Comparison of ENCODE assay signal across 1 cellular context in the genomic region with DNA sequence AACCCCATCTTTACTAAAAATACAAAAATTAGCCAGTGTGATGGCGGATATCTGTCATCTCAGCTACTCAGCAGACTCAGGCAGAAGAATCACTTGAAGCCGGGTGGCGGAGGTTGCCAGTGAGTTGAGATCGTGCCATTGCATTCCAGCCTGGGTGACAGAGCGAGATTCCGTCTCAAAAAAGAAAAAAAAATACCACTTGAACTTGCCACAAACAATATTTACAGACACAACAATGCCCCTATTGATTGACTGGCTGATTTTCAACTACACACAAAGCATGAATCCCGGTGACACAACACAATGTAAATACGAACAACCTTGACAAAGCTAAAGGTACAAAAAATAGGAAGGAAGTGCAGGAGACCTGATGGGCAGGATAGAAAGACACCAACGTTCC.
TF ChIP-seq lines count a peak whose summit lies in the region.

No MANE protein-coding gene starts in this region.

TF ChIP-seq in GM23338, 12 proteins besides CTCF, POLR2A, EP300 and RAD21:
- TF ChIP-seq ZNF114 (CRISPR knock-in tag; IDR thresholded peaks at IDR 0.05) (no peak), POLR2AphosphoS5 (IDR thresholded peaks at IDR 0.05; ENCODE audit: low read depth) (no peak), EZH2phosphoT487 (IDR thresholded peaks at IDR 0.05; ENCODE audit: unreplicated experiment) (no peak), JUNB (IDR thresholded peaks at IDR 0.05; ENCODE audit: unreplicated experiment) (no peak), EZH2 (IDR thresholded peaks at IDR 0.05; ENCODE audit: low read depth, unreplicated experiment) (no peak), STAT1 (IDR thresholded peaks at IDR 0.05; ENCODE audit: unreplicated experiment) (no peak), ZNF331 (CRISPR knock-in tag; IDR thresholded peaks at IDR 0.05; ENCODE audit: low read depth) (no peak), CREB1 (CRISPR knock-in tag; IDR thresholded peaks at IDR 0.05; ENCODE audit: low read depth) (no peak), NANOG (IDR thresholded peaks at IDR 0.05; ENCODE audit: borderline replicate concordance) (no peak)
- TF ChIP-seq, protein P1, sequence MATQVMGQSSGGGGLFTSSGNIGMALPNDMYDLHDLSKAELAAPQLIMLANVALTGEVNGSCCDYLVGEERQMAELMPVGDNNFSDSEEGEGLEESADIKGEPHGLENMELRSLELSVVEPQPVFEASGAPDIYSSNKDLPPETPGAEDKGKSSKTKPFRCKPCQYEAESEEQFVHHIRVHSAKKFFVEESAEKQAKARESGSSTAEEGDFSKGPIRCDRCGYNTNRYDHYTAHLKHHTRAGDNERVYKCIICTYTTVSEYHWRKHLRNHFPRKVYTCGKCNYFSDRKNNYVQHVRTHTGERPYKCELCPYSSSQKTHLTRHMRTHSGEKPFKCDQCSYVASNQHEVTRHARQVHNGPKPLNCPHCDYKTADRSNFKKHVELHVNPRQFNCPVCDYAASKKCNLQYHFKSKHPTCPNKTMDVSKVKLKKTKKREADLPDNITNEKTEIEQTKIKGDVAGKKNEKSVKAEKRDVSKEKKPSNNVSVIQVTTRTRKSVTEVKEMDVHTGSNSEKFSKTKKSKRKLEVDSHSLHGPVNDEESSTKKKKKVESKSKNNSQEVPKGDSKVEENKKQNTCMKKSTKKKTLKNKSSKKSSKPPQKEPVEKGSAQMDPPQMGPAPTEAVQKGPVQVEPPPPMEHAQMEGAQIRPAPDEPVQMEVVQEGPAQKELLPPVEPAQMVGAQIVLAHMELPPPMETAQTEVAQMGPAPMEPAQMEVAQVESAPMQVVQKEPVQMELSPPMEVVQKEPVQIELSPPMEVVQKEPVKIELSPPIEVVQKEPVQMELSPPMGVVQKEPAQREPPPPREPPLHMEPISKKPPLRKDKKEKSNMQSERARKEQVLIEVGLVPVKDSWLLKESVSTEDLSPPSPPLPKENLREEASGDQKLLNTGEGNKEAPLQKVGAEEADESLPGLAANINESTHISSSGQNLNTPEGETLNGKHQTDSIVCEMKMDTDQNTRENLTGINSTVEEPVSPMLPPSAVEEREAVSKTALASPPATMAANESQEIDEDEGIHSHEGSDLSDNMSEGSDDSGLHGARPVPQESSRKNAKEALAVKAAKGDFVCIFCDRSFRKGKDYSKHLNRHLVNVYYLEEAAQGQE (IDR thresholded peaks at IDR 0.05; ENCODE audit: unreplicated experiment) = no peak
- TF ChIP-seq, protein P2, sequence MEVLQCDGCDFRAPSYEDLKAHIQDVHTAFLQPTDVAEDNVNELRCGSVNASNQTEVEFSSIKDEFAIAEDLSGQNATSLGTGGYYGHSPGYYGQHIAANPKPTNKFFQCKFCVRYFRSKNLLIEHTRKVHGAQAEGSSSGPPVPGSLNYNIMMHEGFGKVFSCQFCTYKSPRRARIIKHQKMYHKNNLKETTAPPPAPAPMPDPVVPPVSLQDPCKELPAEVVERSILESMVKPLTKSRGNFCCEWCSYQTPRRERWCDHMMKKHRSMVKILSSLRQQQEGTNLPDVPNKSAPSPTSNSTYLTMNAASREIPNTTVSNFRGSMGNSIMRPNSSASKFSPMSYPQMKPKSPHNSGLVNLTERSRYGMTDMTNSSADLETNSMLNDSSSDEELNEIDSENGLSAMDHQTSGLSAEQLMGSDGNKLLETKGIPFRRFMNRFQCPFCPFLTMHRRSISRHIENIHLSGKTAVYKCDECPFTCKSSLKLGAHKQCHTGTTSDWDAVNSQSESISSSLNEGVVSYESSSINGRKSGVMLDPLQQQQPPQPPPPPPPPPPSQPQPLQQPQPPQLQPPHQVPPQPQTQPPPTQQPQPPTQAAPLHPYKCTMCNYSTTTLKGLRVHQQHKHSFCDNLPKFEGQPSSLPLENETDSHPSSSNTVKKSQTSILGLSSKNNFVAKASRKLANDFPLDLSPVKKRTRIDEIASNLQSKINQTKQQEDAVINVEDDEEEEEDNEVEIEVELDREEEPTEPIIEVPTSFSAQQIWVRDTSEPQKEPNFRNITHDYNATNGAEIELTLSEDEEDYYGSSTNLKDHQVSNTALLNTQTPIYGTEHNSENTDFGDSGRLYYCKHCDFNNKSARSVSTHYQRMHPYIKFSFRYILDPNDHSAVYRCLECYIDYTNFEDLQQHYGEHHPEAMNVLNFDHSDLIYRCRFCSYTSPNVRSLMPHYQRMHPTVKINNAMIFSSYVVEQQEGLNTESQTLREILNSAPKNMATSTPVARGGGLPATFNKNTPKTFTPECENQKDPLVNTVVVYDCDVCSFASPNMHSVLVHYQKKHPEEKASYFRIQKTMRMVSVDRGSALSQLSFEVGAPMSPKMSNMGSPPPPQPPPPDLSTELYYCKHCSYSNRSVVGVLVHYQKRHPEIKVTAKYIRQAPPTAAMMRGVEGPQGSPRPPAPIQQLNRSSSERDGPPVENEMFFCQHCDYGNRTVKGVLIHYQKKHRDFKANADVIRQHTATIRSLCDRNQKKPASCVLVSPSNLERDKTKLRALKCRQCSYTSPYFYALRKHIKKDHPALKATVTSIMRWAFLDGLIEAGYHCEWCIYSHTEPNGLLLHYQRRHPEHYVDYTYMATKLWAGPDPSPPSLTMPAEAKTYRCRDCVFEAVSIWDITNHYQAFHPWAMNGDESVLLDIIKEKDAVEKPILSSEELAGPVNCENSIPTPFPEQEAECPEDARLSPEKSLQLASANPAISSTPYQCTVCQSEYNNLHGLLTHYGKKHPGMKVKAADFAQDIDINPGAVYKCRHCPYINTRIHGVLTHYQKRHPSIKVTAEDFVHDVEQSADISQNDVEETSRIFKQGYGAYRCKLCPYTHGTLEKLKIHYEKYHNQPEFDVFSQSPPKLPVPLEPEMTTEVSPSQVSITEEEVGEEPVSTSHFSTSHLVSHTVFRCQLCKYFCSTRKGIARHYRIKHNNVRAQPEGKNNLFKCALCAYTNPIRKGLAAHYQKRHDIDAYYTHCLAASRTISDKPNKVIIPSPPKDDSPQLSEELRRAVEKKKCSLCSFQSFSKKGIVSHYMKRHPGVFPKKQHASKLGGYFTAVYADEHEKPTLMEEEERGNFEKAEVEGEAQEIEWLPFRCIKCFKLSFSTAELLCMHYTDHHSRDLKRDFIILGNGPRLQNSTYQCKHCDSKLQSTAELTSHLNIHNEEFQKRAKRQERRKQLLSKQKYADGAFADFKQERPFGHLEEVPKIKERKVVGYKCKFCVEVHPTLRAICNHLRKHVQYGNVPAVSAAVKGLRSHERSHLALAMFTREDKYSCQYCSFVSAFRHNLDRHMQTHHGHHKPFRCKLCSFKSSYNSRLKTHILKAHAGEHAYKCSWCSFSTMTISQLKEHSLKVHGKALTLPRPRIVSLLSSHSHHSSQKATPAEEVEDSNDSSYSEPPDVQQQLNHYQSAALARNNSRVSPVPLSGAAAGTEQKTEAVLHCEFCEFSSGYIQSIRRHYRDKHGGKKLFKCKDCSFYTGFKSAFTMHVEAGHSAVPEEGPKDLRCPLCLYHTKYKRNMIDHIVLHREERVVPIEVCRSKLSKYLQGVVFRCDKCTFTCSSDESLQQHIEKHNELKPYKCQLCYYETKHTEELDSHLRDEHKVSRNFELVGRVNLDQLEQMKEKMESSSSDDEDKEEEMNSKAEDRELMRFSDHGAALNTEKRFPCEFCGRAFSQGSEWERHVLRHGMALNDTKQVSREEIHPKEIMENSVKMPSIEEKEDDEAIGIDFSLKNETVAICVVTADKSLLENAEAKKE (CRISPR knock-in tag; IDR thresholded peaks at IDR 0.05) = no peak
- TF ChIP-seq, protein P3, sequence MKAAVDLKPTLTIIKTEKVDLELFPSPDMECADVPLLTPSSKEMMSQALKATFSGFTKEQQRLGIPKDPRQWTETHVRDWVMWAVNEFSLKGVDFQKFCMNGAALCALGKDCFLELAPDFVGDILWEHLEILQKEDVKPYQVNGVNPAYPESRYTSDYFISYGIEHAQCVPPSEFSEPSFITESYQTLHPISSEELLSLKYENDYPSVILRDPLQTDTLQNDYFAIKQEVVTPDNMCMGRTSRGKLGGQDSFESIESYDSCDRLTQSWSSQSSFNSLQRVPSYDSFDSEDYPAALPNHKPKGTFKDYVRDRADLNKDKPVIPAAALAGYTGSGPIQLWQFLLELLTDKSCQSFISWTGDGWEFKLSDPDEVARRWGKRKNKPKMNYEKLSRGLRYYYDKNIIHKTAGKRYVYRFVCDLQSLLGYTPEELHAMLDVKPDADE (IDR thresholded peaks at IDR 0.05) = no peak
